1 cellular context compared by ENCODE assay signal in the genomic region with DNA sequence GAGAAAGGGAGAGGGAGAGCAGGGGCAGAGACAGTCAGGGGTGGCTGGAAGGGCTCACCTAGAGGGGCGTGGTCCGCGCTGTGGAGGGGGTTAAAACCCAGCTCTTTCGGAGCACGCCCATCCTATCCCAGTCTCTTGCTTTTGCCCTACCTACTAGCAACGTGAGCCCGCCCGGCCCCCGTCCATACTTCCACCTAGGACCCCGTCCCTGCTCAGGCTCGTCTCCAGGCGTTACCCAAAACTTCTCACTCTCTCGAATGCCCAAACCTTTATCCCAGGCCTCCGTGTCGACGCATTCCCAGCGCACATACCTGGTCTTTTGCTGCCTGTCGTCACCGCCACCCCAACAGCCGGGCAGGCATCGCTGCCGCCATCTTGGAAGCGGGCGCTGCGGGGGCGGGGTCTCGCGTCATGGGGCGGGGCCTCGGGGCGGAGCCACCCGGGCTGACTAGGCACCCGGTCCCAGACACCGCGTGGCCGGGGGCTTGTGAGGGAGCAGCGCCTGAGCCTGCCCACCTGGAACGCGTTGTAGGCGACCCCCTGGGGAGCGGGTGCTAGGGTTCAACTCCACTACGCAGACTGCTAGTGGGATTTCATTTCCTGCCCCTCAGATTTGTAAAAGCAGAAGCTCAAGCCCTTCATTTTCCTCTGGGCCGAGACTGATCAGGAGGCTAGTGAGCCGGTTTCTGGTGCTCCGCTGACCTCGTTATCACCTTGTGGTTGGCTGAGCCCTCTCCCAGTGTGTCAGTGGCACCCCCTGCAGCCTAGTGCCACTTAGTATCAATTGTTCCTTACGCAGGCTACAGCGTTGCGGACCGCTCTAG.
TF ChIP-seq lines count a peak whose summit lies in the region.

A gene (minus strand): TSS at position 396 of the 824 bp plus-strand sequence. CDS start 1,447 bp downstream, outside the sequence.

TF ChIP-seq in H1, 55 proteins besides CTCF, POLR2A, EP300 and RAD21 (continues in another document):
- TF ChIP-seq CEBPB (IDR thresholded peaks at IDR 0.05; ENCODE audit: low read depth, low read length): no peak
- no peak for TF ChIP-seq BRCA1 (IDR thresholded peaks at IDR 0.05; ENCODE audit: low read depth, low read length)
- TF ChIP-seq NANOG (IDR thresholded peaks at IDR 0.05; ENCODE audit: insufficient read depth, low read depth, low read length, poor library complexity, severe bottlenecking): no peak
- TF ChIP-seq MAFK (IDR thresholded peaks at IDR 0.05; ENCODE audit: low read depth, low read length): no peak
- 0 out of 2 replicates have a peak, but pooled peaks have one; percentile 33 for TF ChIP-seq KDM1A (IDR thresholded peaks at IDR 0.05; ENCODE audit: borderline replicate concordance, low read length)
- peak; percentile 29; the same call in 1 of the 2 replicates for TF ChIP-seq SP1 (IDR thresholded peaks at IDR 0.05; ENCODE audit: low read depth, low read length)
- TF ChIP-seq BCL11A (IDR thresholded peaks at IDR 0.05; ENCODE audit: low read depth in 2 of 2, low read length in 2 of 2): no peak
- no peak for TF ChIP-seq SIX5 (IDR thresholded peaks at IDR 0.05; ENCODE audit: low read depth, low read length)
- TF ChIP-seq SAP30 (IDR thresholded peaks at IDR 0.05; ENCODE audit: insufficient read depth, insufficient replicate concordance, low read length): no peak
- no peak for TF ChIP-seq CBX5 (IDR thresholded peaks at IDR 0.05; ENCODE audit: low read depth, low read length)
- 0 out of 2 replicates have a peak, but pooled peaks have one; percentile 25 for TF ChIP-seq RBBP5 (IDR thresholded peaks at IDR 0.05; ENCODE audit: borderline replicate concordance, low read depth, low read length)
- no peak for TF ChIP-seq RNF2 (IDR thresholded peaks at IDR 0.05; ENCODE audit: borderline replicate concordance, low read depth, low read length, missing control alignments, poor library complexity, severe bottlenecking)
- peak; percentile 99 for TF ChIP-seq PHF8 (conservative IDR thresholded peaks at IDR 0.05; ENCODE audit: low read depth, low read length)
- no peak for TF ChIP-seq SUZ12 (IDR thresholded peaks at IDR 0.05; ENCODE audit: low read length)
- no peak for TF ChIP-seq CTBP2 (IDR thresholded peaks at IDR 0.05; ENCODE audit: borderline replicate concordance, insufficient read depth, insufficient read length, low read length)
- TF ChIP-seq, protein P1, sequence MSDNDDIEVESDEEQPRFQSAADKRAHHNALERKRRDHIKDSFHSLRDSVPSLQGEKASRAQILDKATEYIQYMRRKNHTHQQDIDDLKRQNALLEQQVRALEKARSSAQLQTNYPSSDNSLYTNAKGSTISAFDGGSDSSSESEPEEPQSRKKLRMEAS (IDR thresholded peaks at IDR 0.05): peak; percentile 90
- no peak for TF ChIP-seq BACH1 (IDR thresholded peaks at IDR 0.05; ENCODE audit: low read length)
- TF ChIP-seq TAF7 (optimal IDR thresholded peaks at IDR 0.05; ENCODE audit: borderline replicate concordance, low read depth, low read length): no peak
- TF ChIP-seq CHD1 (IDR thresholded peaks at IDR 0.05; ENCODE audit: low read depth, low read length): no peak
- no peak for TF ChIP-seq TEAD4 (IDR thresholded peaks at IDR 0.05; ENCODE audit: low read depth, low read length)
- TF ChIP-seq GTF2F1 (IDR thresholded peaks at IDR 0.05; ENCODE audit: borderline replicate concordance, low read depth, low read length): no peak
- TF ChIP-seq TAF1 (IDR thresholded peaks at IDR 0.05; ENCODE audit: low read depth, low read length): peak; percentile 89
- no peak; the same call in 1 of the 2 replicates for TF ChIP-seq CHD2 (IDR thresholded peaks at IDR 0.05; ENCODE audit: low read length)
- no peak for TF ChIP-seq CBX8 (IDR thresholded peaks at IDR 0.05; ENCODE audit: borderline replicate concordance, low read depth, low read length)
- TF ChIP-seq HDAC2 (IDR thresholded peaks at IDR 0.05; ENCODE audit: borderline replicate concordance in 1 of 2, low read depth in 2 of 2, low read length in 2 of 2): peak in 1 of 2 experiments; percentile 65; a peak in 2 of 4 replicates
- TF ChIP-seq TBP (IDR thresholded peaks at IDR 0.05; ENCODE audit: low read depth, low read length): peak; percentile 73; the same call in 1 of the 2 replicates
- no peak for TF ChIP-seq GABPA (IDR thresholded peaks at IDR 0.05; ENCODE audit: borderline replicate concordance, insufficient read depth, low read length)
- no peak for TF ChIP-seq FOSL1 (IDR thresholded peaks at IDR 0.05; ENCODE audit: insufficient read depth, low read depth, low read length)
- no peak for TF ChIP-seq SIRT6 (IDR thresholded peaks at IDR 0.05; ENCODE audit: low read length)
- TF ChIP-seq RFX5 (IDR thresholded peaks at IDR 0.05; ENCODE audit: borderline replicate concordance, low read depth, low read length): no peak
- TF ChIP-seq KDM4A (IDR thresholded peaks at IDR 0.05; ENCODE audit: low read depth, low read length, severe bottlenecking): peak; percentile 67
- TF ChIP-seq, protein P2, sequence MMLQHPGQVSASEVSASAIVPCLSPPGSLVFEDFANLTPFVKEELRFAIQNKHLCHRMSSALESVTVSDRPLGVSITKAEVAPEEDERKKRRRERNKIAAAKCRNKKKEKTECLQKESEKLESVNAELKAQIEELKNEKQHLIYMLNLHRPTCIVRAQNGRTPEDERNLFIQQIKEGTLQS (IDR thresholded peaks at IDR 0.05; ENCODE audit: insufficient read depth, low read depth, low read length): no peak
- peak; percentile 67; the same call in 1 of the 2 replicates for TF ChIP-seq EGR1 (IDR thresholded peaks at IDR 0.05; ENCODE audit: borderline replicate concordance, low read depth, low read length)
- TF ChIP-seq, protein P3, sequence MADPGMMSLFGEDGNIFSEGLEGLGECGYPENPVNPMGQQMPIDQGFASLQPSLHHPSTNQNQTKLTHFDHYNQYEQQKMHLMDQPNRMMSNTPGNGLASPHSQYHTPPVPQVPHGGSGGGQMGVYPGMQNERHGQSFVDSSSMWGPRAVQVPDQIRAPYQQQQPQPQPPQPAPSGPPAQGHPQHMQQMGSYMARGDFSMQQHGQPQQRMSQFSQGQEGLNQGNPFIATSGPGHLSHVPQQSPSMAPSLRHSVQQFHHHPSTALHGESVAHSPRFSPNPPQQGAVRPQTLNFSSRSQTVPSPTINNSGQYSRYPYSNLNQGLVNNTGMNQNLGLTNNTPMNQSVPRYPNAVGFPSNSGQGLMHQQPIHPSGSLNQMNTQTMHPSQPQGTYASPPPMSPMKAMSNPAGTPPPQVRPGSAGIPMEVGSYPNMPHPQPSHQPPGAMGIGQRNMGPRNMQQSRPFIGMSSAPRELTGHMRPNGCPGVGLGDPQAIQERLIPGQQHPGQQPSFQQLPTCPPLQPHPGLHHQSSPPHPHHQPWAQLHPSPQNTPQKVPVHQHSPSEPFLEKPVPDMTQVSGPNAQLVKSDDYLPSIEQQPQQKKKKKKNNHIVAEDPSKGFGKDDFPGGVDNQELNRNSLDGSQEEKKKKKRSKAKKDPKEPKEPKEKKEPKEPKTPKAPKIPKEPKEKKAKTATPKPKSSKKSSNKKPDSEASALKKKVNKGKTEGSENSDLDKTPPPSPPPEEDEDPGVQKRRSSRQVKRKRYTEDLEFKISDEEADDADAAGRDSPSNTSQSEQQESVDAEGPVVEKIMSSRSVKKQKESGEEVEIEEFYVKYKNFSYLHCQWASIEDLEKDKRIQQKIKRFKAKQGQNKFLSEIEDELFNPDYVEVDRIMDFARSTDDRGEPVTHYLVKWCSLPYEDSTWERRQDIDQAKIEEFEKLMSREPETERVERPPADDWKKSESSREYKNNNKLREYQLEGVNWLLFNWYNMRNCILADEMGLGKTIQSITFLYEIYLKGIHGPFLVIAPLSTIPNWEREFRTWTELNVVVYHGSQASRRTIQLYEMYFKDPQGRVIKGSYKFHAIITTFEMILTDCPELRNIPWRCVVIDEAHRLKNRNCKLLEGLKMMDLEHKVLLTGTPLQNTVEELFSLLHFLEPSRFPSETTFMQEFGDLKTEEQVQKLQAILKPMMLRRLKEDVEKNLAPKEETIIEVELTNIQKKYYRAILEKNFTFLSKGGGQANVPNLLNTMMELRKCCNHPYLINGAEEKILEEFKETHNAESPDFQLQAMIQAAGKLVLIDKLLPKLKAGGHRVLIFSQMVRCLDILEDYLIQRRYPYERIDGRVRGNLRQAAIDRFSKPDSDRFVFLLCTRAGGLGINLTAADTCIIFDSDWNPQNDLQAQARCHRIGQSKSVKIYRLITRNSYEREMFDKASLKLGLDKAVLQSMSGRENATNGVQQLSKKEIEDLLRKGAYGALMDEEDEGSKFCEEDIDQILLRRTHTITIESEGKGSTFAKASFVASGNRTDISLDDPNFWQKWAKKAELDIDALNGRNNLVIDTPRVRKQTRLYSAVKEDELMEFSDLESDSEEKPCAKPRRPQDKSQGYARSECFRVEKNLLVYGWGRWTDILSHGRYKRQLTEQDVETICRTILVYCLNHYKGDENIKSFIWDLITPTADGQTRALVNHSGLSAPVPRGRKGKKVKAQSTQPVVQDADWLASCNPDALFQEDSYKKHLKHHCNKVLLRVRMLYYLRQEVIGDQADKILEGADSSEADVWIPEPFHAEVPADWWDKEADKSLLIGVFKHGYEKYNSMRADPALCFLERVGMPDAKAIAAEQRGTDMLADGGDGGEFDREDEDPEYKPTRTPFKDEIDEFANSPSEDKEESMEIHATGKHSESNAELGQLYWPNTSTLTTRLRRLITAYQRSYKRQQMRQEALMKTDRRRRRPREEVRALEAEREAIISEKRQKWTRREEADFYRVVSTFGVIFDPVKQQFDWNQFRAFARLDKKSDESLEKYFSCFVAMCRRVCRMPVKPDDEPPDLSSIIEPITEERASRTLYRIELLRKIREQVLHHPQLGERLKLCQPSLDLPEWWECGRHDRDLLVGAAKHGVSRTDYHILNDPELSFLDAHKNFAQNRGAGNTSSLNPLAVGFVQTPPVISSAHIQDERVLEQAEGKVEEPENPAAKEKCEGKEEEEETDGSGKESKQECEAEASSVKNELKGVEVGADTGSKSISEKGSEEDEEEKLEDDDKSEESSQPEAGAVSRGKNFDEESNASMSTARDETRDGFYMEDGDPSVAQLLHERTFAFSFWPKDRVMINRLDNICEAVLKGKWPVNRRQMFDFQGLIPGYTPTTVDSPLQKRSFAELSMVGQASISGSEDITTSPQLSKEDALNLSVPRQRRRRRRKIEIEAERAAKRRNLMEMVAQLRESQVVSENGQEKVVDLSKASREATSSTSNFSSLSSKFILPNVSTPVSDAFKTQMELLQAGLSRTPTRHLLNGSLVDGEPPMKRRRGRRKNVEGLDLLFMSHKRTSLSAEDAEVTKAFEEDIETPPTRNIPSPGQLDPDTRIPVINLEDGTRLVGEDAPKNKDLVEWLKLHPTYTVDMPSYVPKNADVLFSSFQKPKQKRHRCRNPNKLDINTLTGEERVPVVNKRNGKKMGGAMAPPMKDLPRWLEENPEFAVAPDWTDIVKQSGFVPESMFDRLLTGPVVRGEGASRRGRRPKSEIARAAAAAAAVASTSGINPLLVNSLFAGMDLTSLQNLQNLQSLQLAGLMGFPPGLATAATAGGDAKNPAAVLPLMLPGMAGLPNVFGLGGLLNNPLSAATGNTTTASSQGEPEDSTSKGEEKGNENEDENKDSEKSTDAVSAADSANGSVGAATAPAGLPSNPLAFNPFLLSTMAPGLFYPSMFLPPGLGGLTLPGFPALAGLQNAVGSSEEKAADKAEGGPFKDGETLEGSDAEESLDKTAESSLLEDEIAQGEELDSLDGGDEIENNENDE (IDR thresholded peaks at IDR 0.05; ENCODE audit: insufficient replicate concordance, low read length): no peak
- peak; percentile 94 for TF ChIP-seq ASH2L (IDR thresholded peaks at IDR 0.05; ENCODE audit: low read length)
- TF ChIP-seq JUN (IDR thresholded peaks at IDR 0.05; ENCODE audit: low read depth, low read length): no peak
- TF ChIP-seq KDM5A (IDR thresholded peaks at IDR 0.05; ENCODE audit: low read length): no peak
- TF ChIP-seq JUND (IDR thresholded peaks at IDR 0.05; ENCODE audit: low read length): 0 out of 2 replicates have a peak, but pooled peaks have one; percentile 31
- TF ChIP-seq SIN3A (conservative IDR thresholded peaks at IDR 0.05 in 1 of 2, IDR thresholded peaks at IDR 0.05 in 1 of 2; ENCODE audit: low read depth in 1 of 2, low read length in 2 of 2): peak; percentile 72 to 74; a peak in 2 of 4 replicates
- TF ChIP-seq, protein P4, sequence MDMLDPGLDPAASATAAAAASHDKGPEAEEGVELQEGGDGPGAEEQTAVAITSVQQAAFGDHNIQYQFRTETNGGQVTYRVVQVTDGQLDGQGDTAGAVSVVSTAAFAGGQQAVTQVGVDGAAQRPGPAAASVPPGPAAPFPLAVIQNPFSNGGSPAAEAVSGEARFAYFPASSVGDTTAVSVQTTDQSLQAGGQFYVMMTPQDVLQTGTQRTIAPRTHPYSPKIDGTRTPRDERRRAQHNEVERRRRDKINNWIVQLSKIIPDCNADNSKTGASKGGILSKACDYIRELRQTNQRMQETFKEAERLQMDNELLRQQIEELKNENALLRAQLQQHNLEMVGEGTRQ (IDR thresholded peaks at IDR 0.05; ENCODE audit: low read length): no peak; the same call in 1 of the 2 replicates
- TF ChIP-seq HDAC6 (IDR thresholded peaks at IDR 0.05; ENCODE audit: low read depth, low read length): no peak
- TF ChIP-seq ZNF274 (IDR thresholded peaks at IDR 0.05; ENCODE audit: borderline replicate concordance, extremely low read depth, low read length): no peak
- TF ChIP-seq, protein P5, sequence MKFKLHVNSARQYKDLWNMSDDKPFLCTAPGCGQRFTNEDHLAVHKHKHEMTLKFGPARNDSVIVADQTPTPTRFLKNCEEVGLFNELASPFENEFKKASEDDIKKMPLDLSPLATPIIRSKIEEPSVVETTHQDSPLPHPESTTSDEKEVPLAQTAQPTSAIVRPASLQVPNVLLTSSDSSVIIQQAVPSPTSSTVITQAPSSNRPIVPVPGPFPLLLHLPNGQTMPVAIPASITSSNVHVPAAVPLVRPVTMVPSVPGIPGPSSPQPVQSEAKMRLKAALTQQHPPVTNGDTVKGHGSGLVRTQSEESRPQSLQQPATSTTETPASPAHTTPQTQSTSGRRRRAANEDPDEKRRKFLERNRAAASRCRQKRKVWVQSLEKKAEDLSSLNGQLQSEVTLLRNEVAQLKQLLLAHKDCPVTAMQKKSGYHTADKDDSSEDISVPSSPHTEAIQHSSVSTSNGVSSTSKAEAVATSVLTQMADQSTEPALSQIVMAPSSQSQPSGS (IDR thresholded peaks at IDR 0.05; ENCODE audit: low read length): peak; percentile 59; the same call in 1 of the 2 replicates
- peak; percentile 99 for TF ChIP-seq YY1 (IDR thresholded peaks at IDR 0.05; ENCODE audit: low read depth, low read length)
- 0 out of 2 replicates have a peak, but pooled peaks have one; percentile 35 for TF ChIP-seq RXRA (IDR thresholded peaks at IDR 0.05; ENCODE audit: insufficient read depth, low read depth, low read length)
- TF ChIP-seq NRF1 (IDR thresholded peaks at IDR 0.05; ENCODE audit: low read depth, low read length): no peak
- TF ChIP-seq TCF12 (IDR thresholded peaks at IDR 0.05; ENCODE audit: low read depth, low read length): no peak
- no peak for TF ChIP-seq POU5F1 (IDR thresholded peaks at IDR 0.05; ENCODE audit: low read depth, low read length)
- no peak for TF ChIP-seq EZH2 (IDR thresholded peaks at IDR 0.05; ENCODE audit: low read depth, low read length, severe bottlenecking)
- TF ChIP-seq SRF (IDR thresholded peaks at IDR 0.05; ENCODE audit: low read depth, low read length): no peak
- TF ChIP-seq POLR2AphosphoS5 (IDR thresholded peaks at IDR 0.05; ENCODE audit: low read depth, low read length): peak; percentile 93
- peak; percentile 86 for TF ChIP-seq CREB1 (IDR thresholded peaks at IDR 0.05)
- TF ChIP-seq SP4 (IDR thresholded peaks at IDR 0.05; ENCODE audit: low read length): peak; percentile 89; the same call in 1 of the 2 replicates
